8 cellular contexts compared by ENCODE assay signal in genomic region chr2:25982968-25983280, GRCh38. TPM values are rescaled to one million over a fixed set of nuclear protein-coding genes. Genes with fewer than 3 reads are reported as not detected.
A peak's percentile ranks its signal among the peaks of the same experiment; 100 is the strongest.
DNase-seq lines count a peak whose midpoint lies in the region; ATAC-seq and TF ChIP-seq lines count a peak whose summit lies in the region.

No MANE protein-coding gene starts in this region.

- no peak overlapping the region for H2BK15ac ChIP-seq in mesendoderm (replicated peaks; ENCODE audit: low read depth)

- peak overlapping the region; percentile 17 for H4K8ac ChIP-seq in mesendoderm (ENCODE audit: low read depth, low read length)

- H3K79me2 ChIP-seq in mesendoderm (ENCODE audit: control insufficient read depth, insufficient read depth, low read length), result peaks cover 17% of the 10 kb centered on the region

- H3K79me1 ChIP-seq in mesendoderm (ENCODE audit: low read length), result peaks cover 17% of the 10 kb centered on the region

- H3K4ac ChIP-seq in mesendoderm (ENCODE audit: low read depth, low read length), result no peak overlapping the region

- H3K56ac ChIP-seq in mesendoderm (ENCODE audit: low read length), result peak overlapping the region; percentile 91

- H3K4me1 ChIP-seq in cardiac muscle cell (ENCODE audit: low read depth) (no peaks in the 10 kb centered on the region), breast epithelium (no peaks in the 10 kb centered on the region), mesendoderm (ENCODE audit: control insufficient read depth, low read depth, low read length) (peaks cover 7% of the 10 kb centered on the region), upper lobe of right lung (peaks cover 8% of the 10 kb centered on the region)

- H3K9me3 ChIP-seq in cardiac muscle cell (ENCODE audit: low read depth) (no peaks in the 10 kb centered on the region), breast epithelium (no peaks in the 10 kb centered on the region), upper lobe of right lung (no peaks in the 10 kb centered on the region)

- no peak for DNase-seq in cardiac muscle cell (ENCODE audit: low read depth in 1 of 2, low spot score in 1 of 2)
- no peak for DNase-seq in Right ventricle myocardium inferior (ENCODE audit: missing footprints)
- DNase-seq in breast epithelium (ENCODE audit: low spot score in 2 of 2), result no peak
- DNase-seq in mesendoderm, result no peak
- DNase-seq in upper lobe of right lung, result no peak
- DNase-seq in DMS153 treated with DMSO at 0.1 percent for 48 hours (lab: John Stamatoyannopoulos, UW; ENCODE audit: unreplicated experiment), result no peak

- H3K4me2 ChIP-seq in mesendoderm (ENCODE audit: low read length), result peak overlapping the region; percentile 85

- H3K4me3 ChIP-seq in cardiac muscle cell (peak overlapping the region; percentile 60), breast epithelium (peak overlapping the region; percentile 80 to 89 (median 85)), mesendoderm (ENCODE audit: low read length) (peak overlapping the region; percentile 28), upper lobe of right lung (peak overlapping the region; percentile 82)

- H3K27ac ChIP-seq in cardiac muscle cell, result no peak overlapping the region
- peak overlapping the region; percentile 74 to 87 for H3K27ac ChIP-seq in breast epithelium
- no peak overlapping the region for H3K27ac ChIP-seq in mesendoderm (ENCODE audit: low read depth, low read length)
- H3K27ac ChIP-seq in upper lobe of right lung, result no peak overlapping the region

- H3K18ac ChIP-seq in mesendoderm (ENCODE audit: low read length), result peak overlapping the region; percentile 44

- H3K36me3 ChIP-seq in cardiac muscle cell (no peaks in the 10 kb centered on the region), breast epithelium (no peaks in the 10 kb centered on the region), mesendoderm (ENCODE audit: control insufficient read depth, insufficient read depth, low read length) (no peaks in the 10 kb centered on the region), upper lobe of right lung (no peaks in the 10 kb centered on the region)

- WGBS in mesendoderm (ENCODE audit: extremely low coverage, insufficient coverage, low lambda C conversion rate), result no CpG with 5 or more reads among the region's 15 CpGs

- H3K27me3 ChIP-seq in cardiac muscle cell, result peaks cover 27% of the 10 kb centered on the region
- no peaks in the 10 kb centered on the region for H3K27me3 ChIP-seq in breast epithelium
- no peaks in the 10 kb centered on the region for H3K27me3 ChIP-seq in mesendoderm (ENCODE audit: insufficient read depth, low read length, poor library complexity)
- no peaks in the 10 kb centered on the region for H3K27me3 ChIP-seq in upper lobe of right lung

- ATAC-seq in Right ventricle myocardium inferior (no peak), upper lobe of right lung (no peak), GM18909 (IDR thresholded peaks at IDR 0.05; ENCODE audit: poor library complexity, unreplicated experiment) (no peak), HG03175 (IDR thresholded peaks at IDR 0.05; ENCODE audit: unreplicated experiment) (no peak)

- intact Hi-C loops in Right ventricle myocardium inferior (cut with DNase I), result no loop called here
- intact Hi-C loops in breast epithelium (cut with DNase I; ENCODE audit: low total_unique reads), result no loop called here
- intact Hi-C loops in upper lobe of right lung (cut with DNase I), result no loop called here

- no peak overlapping the region for H3K23ac ChIP-seq in mesendoderm (ENCODE audit: low read length)

- no peak overlapping the region for H4K5ac ChIP-seq in mesendoderm (ENCODE audit: low read length)

- no peak for TF ChIP-seq CTCF in cardiac muscle cell (IDR thresholded peaks at IDR 0.05; ENCODE audit: low read depth, low read length)
- no peak for TF ChIP-seq CTCF in breast epithelium (IDR thresholded peaks at IDR 0.05)
- TF ChIP-seq CTCF in upper lobe of right lung (IDR thresholded peaks at IDR 0.05), result no peak

- H2BK120ac ChIP-seq in mesendoderm (ENCODE audit: low read depth, low read length), result peak overlapping the region; percentile 28

- H3K9ac ChIP-seq in mesendoderm (ENCODE audit: low read length), result peak overlapping the region; percentile 65

- no peak for TF ChIP-seq POLR2A in breast epithelium (IDR thresholded peaks at IDR 0.05)

- H2BK5ac ChIP-seq in mesendoderm (ENCODE audit: low read length), result peak overlapping the region; percentile 29

- no peak overlapping the region for H2AK5ac ChIP-seq in mesendoderm (ENCODE audit: low read length)

RNA-seq across cellular contexts. Expression of gene KIF3C, which starts 0.6 kb away (rescaled TPM):
- total RNA-seq in cardiac muscle cell (5.6 and 6.3 TPM in 2 replicates), Right ventricle myocardium inferior (3.1 TPM), breast epithelium (10 to 100 TPM in 1 of 3 donors, 1 to 10 TPM in 2; 3.4 to 32.8 (median 6.0) TPM), upper lobe of right lung (6.5 TPM)
- 4.3 and 5.4 TPM in 2 replicates for polyA plus RNA-seq in cardiac muscle cell
- polyA plus RNA-seq in mesendoderm (2013, experiment 1 of 2), result 25.9 TPM
- polyA plus RNA-seq in mesendoderm (2013, experiment 2 of 2), result 26.7 TPM

RNA-seq across cellular contexts. Expression of gene RAB10, which starts 51.0 kb away (rescaled TPM):
- 141 and 145 TPM in 2 replicates for total RNA-seq in cardiac muscle cell
- 75.9 and 92.7 TPM in 2 replicates for polyA plus RNA-seq in cardiac muscle cell
- total RNA-seq in Right ventricle myocardium inferior, result 96.7 TPM
- 100 to 1,000 TPM in 2 of 3 donors, 10 to 100 TPM in 1; 82.6 to 101 (median 100) TPM for total RNA-seq in breast epithelium
- 89.5 TPM for polyA plus RNA-seq in mesendoderm (2013, experiment 1 of 2)
- 88.3 TPM for polyA plus RNA-seq in mesendoderm (2013, experiment 2 of 2)
- total RNA-seq in upper lobe of right lung, result 111 TPM

Comparison
In these comparisons a context has a peak if more than half of its experiments do, and no peak if none do; other contexts are left out.
1. H3K27ac ChIP-seq: peak in breast epithelium (2 of 2); none in cardiac muscle cell (single experiment), mesendoderm (single experiment) and upper lobe of right lung (single experiment).
2. H3K4me3 ChIP-seq: peak in every context shown above with its lines; median percentile 85 in breast epithelium; 82 in upper lobe of right lung; 60 in cardiac muscle cell; 28 in mesendoderm.